ENCODE assay signal across 8 cellular contexts in the genomic region with DNA sequence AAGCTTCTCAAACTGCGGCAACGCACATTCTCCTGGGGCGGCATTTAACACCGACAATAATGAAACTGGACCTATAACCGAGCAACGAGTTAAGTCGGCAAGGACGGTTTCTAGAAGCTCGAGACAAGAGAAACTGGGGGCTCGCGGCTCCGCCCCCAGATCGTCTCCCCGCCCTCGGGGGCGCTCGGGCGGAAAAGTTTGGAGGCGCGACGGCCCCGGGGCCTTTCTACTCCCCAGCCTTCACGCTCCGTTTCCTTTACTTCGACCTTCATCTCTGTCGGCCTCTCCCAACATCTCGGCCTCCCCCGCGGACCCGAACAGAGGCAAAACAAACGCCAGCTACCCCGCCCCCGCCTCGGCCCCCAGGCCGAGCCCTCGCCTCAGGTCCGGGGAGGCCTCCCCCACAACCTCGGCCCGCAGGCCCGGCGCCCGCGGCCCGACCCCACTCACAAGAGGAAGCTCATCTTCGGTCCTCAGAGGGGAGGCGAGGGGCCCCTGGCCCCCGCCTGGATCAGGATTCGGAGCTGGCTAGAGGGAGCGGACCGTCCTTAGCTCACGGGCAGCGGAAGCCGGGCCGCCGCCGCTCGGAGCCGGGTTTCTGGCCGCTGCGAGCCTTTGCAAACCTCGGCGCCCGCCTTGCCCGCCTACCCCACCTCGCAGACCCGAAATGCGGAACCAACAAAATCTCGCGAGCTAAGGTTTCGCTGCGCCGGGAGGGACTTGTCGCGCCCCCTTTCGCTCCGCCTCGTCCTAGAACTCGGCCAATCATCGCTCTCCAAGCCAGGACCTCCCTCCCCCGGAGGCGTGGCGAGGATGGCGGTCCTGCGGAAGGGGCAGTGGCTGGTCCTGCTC. TPM values are rescaled to one million over a fixed set of nuclear protein-coding genes. Genes with fewer than 3 reads are reported as not detected.
DNase-seq lines count a peak whose midpoint lies in the region; ATAC-seq and TF ChIP-seq lines count a peak whose summit lies in the region.

A gene (minus strand): TSS at position 669 of the 852 bp plus-strand sequence. CDS start 205 bp downstream, at position 464.

- no peaks in the 10 kb centered on the region for H3K36me3 ChIP-seq in ovary
- no peaks in the 10 kb centered on the region for H3K36me3 ChIP-seq in thyroid gland

- TF ChIP-seq CTCF in GM12864 (IDR thresholded peaks at IDR 0.05; ENCODE audit: low read depth, low read length, missing control alignments) (no peak), ovary (IDR thresholded peaks at IDR 0.05) (peak in 1 of 3 donors; percentile 27), thyroid gland (IDR thresholded peaks at IDR 0.05) (peak in 1 of 6 experiments; percentile 5)

- intact Hi-C loops in head of caudate nucleus (cut with DNase I), result no loop called here
- intact Hi-C loops in ovary (cut with DNase I), result no loop called here
- intact Hi-C loops in thyroid gland (cut with DNase I), result no loop called here

- peak; percentile 79 for ATAC-seq in HG02759 (IDR thresholded peaks at IDR 0.05; ENCODE audit: unreplicated experiment)

- H3K9me3 ChIP-seq in ovary (no peaks in the 10 kb centered on the region), thyroid gland (no peaks in the 10 kb centered on the region)

- no peak for TF ChIP-seq EP300 in ovary (IDR thresholded peaks at IDR 0.05)

- peak; percentile 98 for DNase-seq in GM12864 (ENCODE audit: low read depth)
- DNase-seq in NCI-H1417 (lab: John Stamatoyannopoulos, UW), result peak; percentile 94 to 100 (median 99)
- DNase-seq in SW 1271 (lab: John Stamatoyannopoulos, UW), result peak; percentile 93 to 97
- peak; percentile 97 for DNase-seq in activated naive CD8-positive, alpha-beta T cell treated with anti-CD3 and anti-CD28 coated beads, Interleukin-2, amount 50 U/mL, for 16 hours (ENCODE audit: low read depth, low spot score)
- peak; percentile 93 to 99 (median 98) for DNase-seq in head of caudate nucleus
- DNase-seq in ovary, result peak; percentile 97 to 98 (median 97)
- peak; percentile 97 to 98 for DNase-seq in thyroid gland

- WGBS in ovary, 3 donors, result 0% methylated on average over 71 to 84 of the region's 84 CpGs
- 0 to 1% methylated on average over 50 to 56 of the region's 84 CpGs for WGBS in thyroid gland, 2 donors

- TF ChIP-seq POLR2A in ovary (IDR thresholded peaks at IDR 0.05), result peak; percentile 81
- peak in 1 of 2 donors; percentile 89 for TF ChIP-seq POLR2A in thyroid gland (IDR thresholded peaks at IDR 0.05)

- H3K4me1 ChIP-seq in ovary (ENCODE audit: insufficient read depth) (peaks cover 11% of the 10 kb centered on the region), thyroid gland (peaks cover 13 to 25% of the 10 kb centered on the region in 2 donors)

- H3K27ac ChIP-seq in ovary, result peak within 1 kb of the TSS; percentile 42 to 91
- H3K27ac ChIP-seq in thyroid gland, result peak within 1 kb of the TSS; percentile 90 to 92 (median 91)

- H3K27me3 ChIP-seq in ovary (no peaks in the 10 kb centered on the region), thyroid gland (no peaks in the 10 kb centered on the region)

- peak within 1 kb of the TSS; percentile 94 for H3K4me3 ChIP-seq in GM12864 (ENCODE audit: low read depth, low read length)
- peak within 1 kb of the TSS; percentile 96 for H3K4me3 ChIP-seq in ovary
- peak within 1 kb of the TSS; percentile 64 to 100 (median 89) for H3K4me3 ChIP-seq in thyroid gland (replicated peaks in 1 of 3)

RNA-seq across cellular contexts. Expression of the gene that starts here (rescaled TPM):
- total RNA-seq in ovary (100 to 1,000 TPM in 3 of 7 donors, 10 to 100 TPM in 4; 63.9 to 122 (median 94.5) TPM), thyroid gland (100 to 1,000 TPM in 3 of 4 donors, 10 to 100 TPM in 1; 92.4 to 117 (median 106) TPM)
- 10 to 100 TPM; 31.6 to 53.6 TPM for polyA plus RNA-seq in ovary

Comparison
In these comparisons a context has a peak if more than half of its experiments do, and no peak if none do; other contexts are left out.
1. Peak in every context shown above with its lines: DNase-seq, ATAC-seq, H3K4me3 ChIP-seq and H3K27ac ChIP-seq.